In the genomic region with DNA sequence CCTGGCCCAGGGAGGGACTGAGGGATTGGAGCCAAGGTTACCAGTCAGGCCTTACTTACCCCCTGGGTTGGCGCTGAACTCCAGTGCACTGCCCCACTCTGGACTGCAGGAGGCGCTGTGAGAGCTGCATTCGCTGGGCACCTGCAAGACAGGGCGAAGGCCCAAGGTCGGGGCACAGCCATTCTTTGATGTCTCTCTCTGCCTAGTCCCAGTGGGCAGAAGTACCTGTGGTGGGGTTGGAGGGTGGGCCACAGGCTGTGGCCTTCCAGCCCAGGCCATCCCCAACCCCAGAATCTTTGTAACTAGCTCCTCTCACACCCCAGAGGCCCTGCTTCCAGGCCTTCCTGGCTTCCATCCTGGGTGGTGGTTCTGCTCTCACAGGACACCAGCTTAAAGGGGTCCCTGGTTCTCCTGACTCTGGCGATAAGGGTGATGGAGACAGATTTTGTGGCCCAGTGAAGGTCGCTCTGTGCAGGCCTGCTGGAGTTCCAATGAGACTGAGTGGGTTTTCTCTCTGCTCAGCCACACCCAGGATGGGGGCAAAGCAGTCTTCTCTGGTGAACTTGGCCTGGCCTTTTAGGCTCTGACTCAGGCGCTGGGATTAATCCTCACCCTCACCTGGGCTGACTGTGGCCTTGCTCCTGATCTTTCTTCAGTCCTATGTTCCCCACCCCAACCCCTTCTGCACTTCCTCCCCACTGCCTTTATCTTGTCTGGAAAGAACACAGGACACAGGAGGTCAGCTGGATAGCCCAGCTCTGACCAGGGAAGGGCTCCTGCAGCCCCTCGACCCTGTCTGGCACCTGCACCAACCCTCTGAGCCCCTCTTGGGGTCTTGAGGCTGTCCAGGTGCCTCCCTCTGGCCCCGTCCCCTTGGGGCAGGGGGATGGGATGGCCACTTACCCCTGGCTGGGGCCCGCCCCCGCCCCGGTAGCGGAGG, we compare ENCODE assay signal across 10 cellular contexts. TPM values are rescaled to one million over a fixed set of nuclear protein-coding genes. Genes with fewer than 3 reads are reported as not detected.
A peak's percentile ranks its signal among the peaks of the same experiment; 100 is the strongest.
DNase-seq lines count a peak whose midpoint lies in the region; ATAC-seq and TF ChIP-seq lines count a peak whose summit lies in the region.
"Had no signal": no experiment of that assay in that cellular context is flagged by ENCODE, and none has a peak within 500 bp of the region (broad histone marks: within the 10 kb centered on the region; RNA-seq: fewer than 3 reads in every experiment).

No MANE protein-coding gene starts in this region.

- H3K4me1 ChIP-seq in NT2/D1 (ENCODE audit: insufficient read depth, insufficient read length): peaks cover 27% of the 10 kb centered on the region

- POLR2A ChIA-PET in activated CD4-positive, alpha-beta T cell treated with anti-CD3 and anti-CD28 coated beads for 36 hours (lab: Charles Lee): interaction anchor here (0.6 kb wide), 1 partner anchor 94 kb away, joined by 3 read pairs; no protein-coding TSS in a partner anchor

- H3K36me3 ChIP-seq in NT2/D1 (ENCODE audit: insufficient read depth, insufficient read length, low read length): no peaks in the 10 kb centered on the region

- TF ChIP-seq CTCF in endothelial cell (IDR thresholded peaks at IDR 0.05; ENCODE audit: unreplicated experiment): peak; percentile 60

- H3K27me3 Mint-ChIP-seq in activated CD4-positive, alpha-beta T cell treated with anti-CD3 and anti-CD28 coated beads for 36 hours: peaks cover 2% of the 10 kb centered on the region
- H3K27me3 Mint-ChIP-seq in endothelial cell (ENCODE audit: unreplicated experiment): peaks cover 12% of the 10 kb centered on the region
- peaks cover 15% of the 10 kb centered on the region for H3K27me3 Mint-ChIP-seq in activated T-helper 1 cell treated with anti-CD3 and anti-CD28 coated beads, Interleukin-12 subunit alpha, Interleukin-12 subunit beta, Interleukin-2, Interleukin-4 antibody, amounts not matched to agents 30 ng/mL and 10 ng/mL and 1 ng/mL, durations not matched to agents 14 hours and 24 hours and 36 hours (ENCODE audit: insufficient read depth)

- no peak overlapping the region for H3K27ac Mint-ChIP-seq in activated CD4-positive, alpha-beta T cell treated with anti-CD3 and anti-CD28 coated beads for 36 hours
- peak overlapping the region; percentile 36 for H3K27ac Mint-ChIP-seq in endothelial cell (ENCODE audit: unreplicated experiment)
- H3K27ac Mint-ChIP-seq in activated T-helper 1 cell treated with anti-CD3 and anti-CD28 coated beads, Interleukin-12 subunit alpha, Interleukin-12 subunit beta, Interleukin-2, Interleukin-4 antibody, amounts not matched to agents 30 ng/mL and 10 ng/mL and 1 ng/mL, durations not matched to agents 14 hours and 24 hours and 36 hours: no peak overlapping the region
- H3K27ac Mint-ChIP-seq: CD4-positive, CD25-positive, alpha-beta regulatory T cell had no signal

- ATAC-seq in activated CD4-positive, alpha-beta T cell treated with anti-CD3 and anti-CD28 coated beads for 36 hours: peak; percentile 68

- H3K27me3 ChIP-seq in NT2/D1 (ENCODE audit: insufficient read depth, insufficient read length): no peaks in the 10 kb centered on the region

- no peaks in the 10 kb centered on the region for H3K9me3 ChIP-seq in NT2/D1 (ENCODE audit: insufficient read depth, low read length)

- intact Hi-C loops in activated CD4-positive, alpha-beta T cell treated with anti-CD3 and anti-CD28 coated beads for 36 hours (cut with DNase I, micrococcal nuclease): loop anchor here in 1 of 2 experiments (1.0 kb wide), 2 partner anchors 87 to 131 kb away; no protein-coding TSS in a partner anchor
- intact Hi-C loops in activated T-helper 1 cell treated with anti-CD3 and anti-CD28 coated beads, Interleukin-12 subunit alpha, Interleukin-12 subunit beta, Interleukin-2, Interleukin-4 antibody, amounts not matched to agents 30 ng/mL and 10 ng/mL and 1 ng/mL, durations not matched to agents 14 hours and 24 hours and 36 hours (cut with micrococcal nuclease): no loop called here

- CTCF ChIA-PET in activated CD4-positive, alpha-beta T cell treated with anti-CD3 and anti-CD28 coated beads for 36 hours (lab: Charles Lee): interaction anchor here (0.5 to 2.8 kb wide), 16 partner anchors 7 to 1560 kb away, joined by 3 to 18 read pairs (median 3); no protein-coding TSS in a partner anchor

- no peak overlapping the region for H3K9ac ChIP-seq in NT2/D1 (ENCODE audit: insufficient read length, low read depth)

- no peaks in the 10 kb centered on the region for H3K4me1 Mint-ChIP-seq in activated CD4-positive, alpha-beta T cell treated with anti-CD3 and anti-CD28 coated beads for 36 hours
- peaks cover 57% of the 10 kb centered on the region for H3K4me1 Mint-ChIP-seq in endothelial cell (ENCODE audit: unreplicated experiment)
- H3K4me1 Mint-ChIP-seq in activated T-helper 1 cell treated with anti-CD3 and anti-CD28 coated beads, Interleukin-12 subunit alpha, Interleukin-12 subunit beta, Interleukin-2, Interleukin-4 antibody, amounts not matched to agents 30 ng/mL and 10 ng/mL and 1 ng/mL, durations not matched to agents 14 hours and 24 hours and 36 hours (ENCODE audit: low read depth): peaks cover 13% of the 10 kb centered on the region
- H3K4me1 Mint-ChIP-seq: CD4-positive, CD25-positive, alpha-beta regulatory T cell had no signal

- no peak overlapping the region for H3K4me3 Mint-ChIP-seq in activated CD4-positive, alpha-beta T cell treated with anti-CD3 and anti-CD28 coated beads for 36 hours
- H3K4me3 Mint-ChIP-seq in endothelial cell (ENCODE audit: unreplicated experiment): no peak overlapping the region
- H3K4me3 Mint-ChIP-seq in activated T-helper 1 cell treated with anti-CD3 and anti-CD28 coated beads, Interleukin-12 subunit alpha, Interleukin-12 subunit beta, Interleukin-2, Interleukin-4 antibody, amounts not matched to agents 30 ng/mL and 10 ng/mL and 1 ng/mL, durations not matched to agents 14 hours and 24 hours and 36 hours: no peak overlapping the region
- H3K4me3 Mint-ChIP-seq: CD4-positive, CD25-positive, alpha-beta regulatory T cell had no signal

- peak; percentile 71 for DNase-seq in activated CD4-positive, alpha-beta T cell treated with anti-CD3 and anti-CD28 coated beads for 36 hours
- no peak for DNase-seq in activated CD4-positive, alpha-beta T cell treated with anti-CD3 and anti-CD28 coated beads for 1 hour
- DNase-seq in NT2/D1 (ENCODE audit: low read depth, low spot score) (peak; percentile 32), endothelial cell (ENCODE audit: low spot score) (no peak), NCI-H2029 (lab: John Stamatoyannopoulos, UW) (no peak)
- peak; percentile 47 to 55 for DNase-seq in stimulated activated CD4-positive, alpha-beta T cell treated with anti-CD3 and anti-CD28 coated beads, Interleukin-2, amount 100 ng/mL, for 48 hours
- DNase-seq in effector CD4-positive, alpha-beta T cell: no peak
- DNase-seq in activated T-helper 1 cell treated with anti-CD3 and anti-CD28 coated beads, Interleukin-12 subunit alpha, Interleukin-12 subunit beta, Interleukin-2, Interleukin-4 antibody, amounts not matched to agents 30 ng/mL and 10 ng/mL and 1 ng/mL, durations not matched to agents 14 hours and 24 hours and 36 hours (ENCODE audit: low spot score): no peak
- DNase-seq: activated CD4-positive, CD25-positive, alpha-beta regulatory T cell had no signal

- no peaks in the 10 kb centered on the region for H3K36me3 Mint-ChIP-seq in activated CD4-positive, alpha-beta T cell treated with anti-CD3 and anti-CD28 coated beads for 36 hours (ENCODE audit: low read depth)
- H3K36me3 Mint-ChIP-seq in endothelial cell (ENCODE audit: low read depth, unreplicated experiment): peaks cover 20% of the 10 kb centered on the region
- H3K36me3 Mint-ChIP-seq in activated T-helper 1 cell treated with anti-CD3 and anti-CD28 coated beads, Interleukin-12 subunit alpha, Interleukin-12 subunit beta, Interleukin-2, Interleukin-4 antibody, amounts not matched to agents 30 ng/mL and 10 ng/mL and 1 ng/mL, durations not matched to agents 14 hours and 24 hours and 36 hours (ENCODE audit: low read depth): no peaks in the 10 kb centered on the region
- H3K36me3 Mint-ChIP-seq: CD4-positive, CD25-positive, alpha-beta regulatory T cell had no signal

- H3K9me3 Mint-ChIP-seq in activated CD4-positive, alpha-beta T cell treated with anti-CD3 and anti-CD28 coated beads for 36 hours (ENCODE audit: low read depth): no peaks in the 10 kb centered on the region
- no peaks in the 10 kb centered on the region for H3K9me3 Mint-ChIP-seq in endothelial cell (ENCODE audit: unreplicated experiment)
- no peaks in the 10 kb centered on the region for H3K9me3 Mint-ChIP-seq in activated T-helper 1 cell treated with anti-CD3 and anti-CD28 coated beads, Interleukin-12 subunit alpha, Interleukin-12 subunit beta, Interleukin-2, Interleukin-4 antibody, amounts not matched to agents 30 ng/mL and 10 ng/mL and 1 ng/mL, durations not matched to agents 14 hours and 24 hours and 36 hours

- H3K4me3 ChIP-seq in NT2/D1 (ENCODE audit: insufficient read length, low read depth): no peak overlapping the region

RNA-seq across cellular contexts. Expression of a gene that starts 1.0 kb away (rescaled TPM):
- total RNA-seq in activated CD4-positive, alpha-beta T cell treated with anti-CD3 and anti-CD28 coated beads for 36 hours: not detected
- total RNA-seq in endothelial cell (ENCODE audit: unreplicated experiment): 15.7 TPM
- not detected in 2 replicates for total RNA-seq in activated T-helper 1 cell treated with anti-CD3 and anti-CD28 coated beads, Interleukin-12 subunit alpha, Interleukin-12 subunit beta, Interleukin-2, Interleukin-4 antibody, amounts not matched to agents 30 ng/mL and 10 ng/mL and 1 ng/mL, durations not matched to agents 14 hours and 24 hours and 36 hours
- total RNA-seq: CD4-positive, CD25-positive, alpha-beta regulatory T cell had no signal

RNA-seq across cellular contexts. Expression of a gene that starts 42.7 kb away (rescaled TPM):
- not detected for total RNA-seq in activated CD4-positive, alpha-beta T cell treated with anti-CD3 and anti-CD28 coated beads for 36 hours
- 16.3 TPM for total RNA-seq in endothelial cell (ENCODE audit: unreplicated experiment)
- total RNA-seq in activated T-helper 1 cell treated with anti-CD3 and anti-CD28 coated beads, Interleukin-12 subunit alpha, Interleukin-12 subunit beta, Interleukin-2, Interleukin-4 antibody, amounts not matched to agents 30 ng/mL and 10 ng/mL and 1 ng/mL, durations not matched to agents 14 hours and 24 hours and 36 hours: not detected in 2 replicates
- total RNA-seq: CD4-positive, CD25-positive, alpha-beta regulatory T cell had no signal

RNA-seq across cellular contexts. Expression of a gene that starts 58.6 kb away (rescaled TPM):
- total RNA-seq in activated CD4-positive, alpha-beta T cell treated with anti-CD3 and anti-CD28 coated beads for 36 hours: 10 to 100 TPM; 51.2 to 56.4 TPM
- total RNA-seq in endothelial cell (ENCODE audit: unreplicated experiment): 4.0 TPM
- total RNA-seq in activated T-helper 1 cell treated with anti-CD3 and anti-CD28 coated beads, Interleukin-12 subunit alpha, Interleukin-12 subunit beta, Interleukin-2, Interleukin-4 antibody, amounts not matched to agents 30 ng/mL and 10 ng/mL and 1 ng/mL, durations not matched to agents 14 hours and 24 hours and 36 hours: 11.5 and 14.9 TPM in 2 replicates

Comparison
In these comparisons a context has a peak if more than half of its experiments do, and no peak if none do; other contexts are left out.
1. DNase-seq: peak in activated CD4-positive, alpha-beta T cell treated with anti-CD3 and anti-CD28 coated beads for 36 hours (single experiment), NT2/D1 (single experiment) and stimulated activated CD4-positive, alpha-beta T cell treated with anti-CD3 and anti-CD28 coated beads, Interleukin-2, amount 100 ng/mL, for 48 hours (2 of 2); none in activated CD4-positive, alpha-beta T cell treated with anti-CD3 and anti-CD28 coated beads for 1 hour (single experiment), endothelial cell (single experiment), effector CD4-positive, alpha-beta T cell (single experiment), NCI-H2029 (single experiment) and activated T-helper 1 cell treated with anti-CD3 and anti-CD28 coated beads, Interleukin-12 subunit alpha, Interleukin-12 subunit beta, Interleukin-2, Interleukin-4 antibody, amounts not matched to agents 30 ng/mL and 10 ng/mL and 1 ng/mL, durations not matched to agents 14 hours and 24 hours and 36 hours (single experiment).
2. RNA of a gene that starts 1.0 kb away (total RNA-seq): 15.7 TPM in endothelial cell (single experiment); not detected in activated CD4-positive, alpha-beta T cell treated with anti-CD3 and anti-CD28 coated beads for 36 hours and not detected in activated T-helper 1 cell treated with anti-CD3 and anti-CD28 coated beads, Interleukin-12 subunit alpha, Interleukin-12 subunit beta, Interleukin-2, Interleukin-4 antibody, amounts not matched to agents 30 ng/mL and 10 ng/mL and 1 ng/mL, durations not matched to agents 14 hours and 24 hours and 36 hours; every median in the first group is over 10 times any median in the second.
3. RNA of a gene that starts 42.7 kb away (total RNA-seq): 16.3 TPM in endothelial cell (single experiment); not detected in activated CD4-positive, alpha-beta T cell treated with anti-CD3 and anti-CD28 coated beads for 36 hours and not detected in activated T-helper 1 cell treated with anti-CD3 and anti-CD28 coated beads, Interleukin-12 subunit alpha, Interleukin-12 subunit beta, Interleukin-2, Interleukin-4 antibody, amounts not matched to agents 30 ng/mL and 10 ng/mL and 1 ng/mL, durations not matched to agents 14 hours and 24 hours and 36 hours; every median in the first group is over 10 times any median in the second.